37 cellular contexts compared by ENCODE assay signal in the genomic region with DNA sequence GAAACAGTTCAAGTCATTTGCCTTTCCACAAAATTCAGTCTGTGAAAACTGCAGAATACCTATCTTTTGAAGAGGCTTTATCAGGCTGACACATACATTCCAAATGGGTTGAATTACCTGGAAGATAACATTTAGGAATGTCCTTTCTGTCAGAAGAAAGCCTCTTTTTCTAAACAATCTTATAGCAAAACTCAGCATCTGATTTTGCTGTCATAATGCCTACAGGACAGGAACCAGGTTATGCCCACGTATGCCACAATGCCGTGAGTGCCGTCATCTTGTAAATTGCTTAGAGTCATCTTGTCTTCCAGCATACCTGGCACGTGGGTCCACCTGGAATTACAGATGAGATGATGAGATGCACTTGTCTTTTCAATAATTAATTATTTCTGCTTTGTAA.
"Had no signal": no experiment of that assay in that cellular context is flagged by ENCODE, and none has a peak within 500 bp of the region (broad histone marks: within the 10 kb centered on the region; RNA-seq: fewer than 3 reads in every experiment).

No MANE protein-coding gene starts in this region.

- ATAC-seq: activated CD8-positive, alpha-beta T cell treated with anti-CD3 and anti-CD28 coated beads for 36 hours; activated naive CD8-positive, alpha-beta T cell treated with anti-CD3 and anti-CD28 coated beads, Interleukin-2, amount 50 U/mL, for 24 hours; activated T-cell treated with anti-CD3 and anti-CD28 coated beads, Interleukin-2, amount 50 U/mL, for 4 hours; activated T-cell treated with anti-CD3 and anti-CD28 coated beads, Interleukin-2, amount 50 U/mL, for 72 hours; activated T-helper 17 cell treated with anti-CD3 and anti-CD28 coated beads, Interleukin-2, amount 50 U/mL, for 72 hours had no signal

- H3K4me1 Mint-ChIP-seq: activated B cell treated with CpG ODN at 0.5 μM for 24 hours; activated CD4-positive, alpha-beta T cell treated with anti-CD3 and anti-CD28 coated beads, Interleukin-2, amount 10 ng/mL, durations not matched to agents 24 days and 14 days; activated naive CD4-positive, alpha-beta T cell treated with anti-CD3 and anti-CD28 coated beads, Interleukin-2, amount 50 U/mL, for 24 hours; activated naive CD8-positive, alpha-beta T cell treated with anti-CD3 and anti-CD28 coated beads, Interleukin-2, amount 10 ng/mL, durations not matched to agents 7 days and 5 days; activated naive CD8-positive, alpha-beta T cell treated with anti-CD3 and anti-CD28 coated beads, Interleukin-2, amount 50 U/mL, for 24 hours; activated T-helper 17 cell treated with anti-CD3 and anti-CD28 coated beads, Interleukin-2, amount 50 U/mL, for 72 hours; central memory CD8-positive, alpha-beta T cell had no signal

- H3K9me3 ChIP-seq: ascending aorta had no signal

- H3K4me3 ChIP-seq: ascending aorta, cardiac muscle cell had no signal

- H3K9me3 Mint-ChIP-seq: activated B cell treated with CpG ODN at 0.5 μM for 24 hours; activated CD4-positive, alpha-beta memory T cell treated with anti-CD3 and anti-CD28 coated beads for 36 hours; activated CD4-positive, alpha-beta T cell treated with anti-CD3 and anti-CD28 coated beads, Interleukin-2, amount 10 ng/mL, durations not matched to agents 24 days and 14 days; activated CD8-positive, alpha-beta T cell treated with anti-CD3 and anti-CD28 coated beads for 36 hours; activated naive CD4-positive, alpha-beta T cell treated with anti-CD3 and anti-CD28 coated beads for 36 hours; activated naive CD4-positive, alpha-beta T cell treated with anti-CD3 and anti-CD28 coated beads, Interleukin-2, amount 50 U/mL, for 24 hours; activated naive CD8-positive, alpha-beta T cell treated with anti-CD3 and anti-CD28 coated beads, Interleukin-2, amount 10 ng/mL, durations not matched to agents 7 days and 5 days; activated naive CD8-positive, alpha-beta T cell treated with anti-CD3 and anti-CD28 coated beads, Interleukin-2, amount 50 U/mL, for 24 hours; activated T-cell treated with anti-CD3 and anti-CD28 coated beads, Interleukin-2, amount 50 U/mL, for 4 hours; activated T-cell treated with anti-CD3 and anti-CD28 coated beads, Interleukin-2, amount 50 U/mL, for 72 hours; activated T-helper 1 cell treated with anti-CD3 and anti-CD28 coated beads, Interleukin-12 subunit alpha, Interleukin-12 subunit beta, Interleukin-2, Interleukin-4 antibody, amounts not matched to agents 30 ng/mL and 10 ng/mL and 1 ng/mL, durations not matched to agents 14 hours and 24 hours and 36 hours; activated T-helper 17 cell treated with anti-CD3 and anti-CD28 coated beads, Interleukin-2, amount 50 U/mL, for 72 hours; brain; central memory CD8-positive, alpha-beta T cell; T-helper 1 cell treated with Interleukin-12 subunit alpha and Interleukin-12 subunit beta and Interleukin-4 antibody, amounts not matched to agents 30 μg/mL and 1 μg/mL, for 36 hours; T-helper 2 cell treated with Interferon-gamma antibody and Interleukin-4, amounts not matched to agents 5 μg/mL and 100 μg/mL, for 36 hours had no signal

- H3K36me3 Mint-ChIP-seq: activated CD4-positive, alpha-beta memory T cell treated with anti-CD3 and anti-CD28 coated beads for 36 hours; activated naive CD4-positive, alpha-beta T cell treated with anti-CD3 and anti-CD28 coated beads, Interleukin-2, amount 50 U/mL, for 24 hours; activated naive CD8-positive, alpha-beta T cell treated with anti-CD3 and anti-CD28 coated beads, Interleukin-2, amount 10 ng/mL, durations not matched to agents 7 days and 5 days had no signal

- H3K4me1 ChIP-seq: ascending aorta had no signal

- H3K27me3 ChIP-seq: ascending aorta, cardiac muscle cell had no signal

- DNase-seq: activated B cell treated with CpG ODN at 0.5 μM for 24 hours; activated CD4-positive, alpha-beta memory T cell treated with anti-CD3 and anti-CD28 coated beads for 36 hours; activated CD4-positive, alpha-beta T cell treated with anti-CD3 and anti-CD28 coated beads for 4 hours; activated CD4-positive, alpha-beta T cell treated with anti-CD3 and anti-CD28 coated beads, Interleukin-2, amount 10 ng/mL, durations not matched to agents 24 days and 14 days; activated CD4-positive, alpha-beta T cell treated with anti-CD3 and anti-CD28 coated beads, Interleukin-2, amount 50 U/mL, for 1 hour; activated CD4-positive, alpha-beta T cell treated with anti-CD3 and anti-CD28 coated beads, Interleukin-2, amount 50 U/mL, for 4 hours; activated CD4-positive, CD25-positive, alpha-beta regulatory T cell treated with anti-CD3 and anti-CD28 coated beads, Interleukin-2, amount 50 U/mL, for 72 hours; activated CD8-positive, alpha-beta memory T cell treated with anti-CD3 and anti-CD28 coated beads, Interleukin-2, amount 50 U/mL, for 4 hours; activated CD8-positive, alpha-beta T cell treated with anti-CD3 and anti-CD28 coated beads for 36 hours; activated effector memory CD4-positive, alpha-beta T cell treated with anti-CD3 and anti-CD28 coated beads, Interleukin-2, amount 50 U/mL, for 16 hours; activated gamma-delta T cell treated with Interleukin-2 at 50 U/mL for 16 hours; activated naive CD4-positive, alpha-beta T cell; activated naive CD4-positive, alpha-beta T cell treated with anti-CD3 and anti-CD28 coated beads for 36 hours; activated naive CD8-positive, alpha-beta T cell treated with anti-CD3 and anti-CD28 coated beads, Interleukin-2, amount 10 ng/mL, durations not matched to agents 7 days and 5 days; activated naive CD8-positive, alpha-beta T cell treated with anti-CD3 and anti-CD28 coated beads, Interleukin-2, amount 50 U/mL, for 24 hours; activated T-cell treated with anti-CD3 and anti-CD28 coated beads for 4 hours; activated T-cell treated with anti-CD3 and anti-CD28 coated beads, Interleukin-2, amount 50 U/mL, for 1 hour; activated T-cell treated with anti-CD3 and anti-CD28 coated beads, Interleukin-2, amount 50 U/mL, for 4 hours; activated T-cell treated with anti-CD3 and anti-CD28 coated beads, Interleukin-2, amount 50 U/mL, for 72 hours; amygdala; anterior cingulate cortex; caudate nucleus; cerebellar nuclear complex; T-helper 1 cell; T-helper 2 cell; T-helper 9 cell had no signal

- H3K27ac ChIP-seq: ascending aorta, cardiac muscle cell, VCaP had no signal

- H3K27me3 Mint-ChIP-seq: activated B cell treated with CpG ODN at 0.5 μM for 24 hours; activated CD4-positive, alpha-beta T cell treated with anti-CD3 and anti-CD28 coated beads, Interleukin-2, amount 10 ng/mL, durations not matched to agents 24 days and 14 days; activated CD8-positive, alpha-beta T cell treated with anti-CD3 and anti-CD28 coated beads for 36 hours; activated naive CD4-positive, alpha-beta T cell treated with anti-CD3 and anti-CD28 coated beads, Interleukin-2, amount 50 U/mL, for 24 hours; activated naive CD8-positive, alpha-beta T cell; activated naive CD8-positive, alpha-beta T cell treated with anti-CD3 and anti-CD28 coated beads, Interleukin-2, amount 10 ng/mL, durations not matched to agents 7 days and 5 days; activated naive CD8-positive, alpha-beta T cell treated with anti-CD3 and anti-CD28 coated beads, Interleukin-2, amount 50 U/mL, for 24 hours; activated T-helper 17 cell treated with anti-CD3 and anti-CD28 coated beads, Interleukin-2, amount 50 U/mL, for 72 hours; brain had no signal

- H3K27ac Mint-ChIP-seq: activated B cell treated with CpG ODN at 0.5 μM for 24 hours; activated CD4-positive, alpha-beta memory T cell treated with anti-CD3 and anti-CD28 coated beads for 36 hours; activated CD4-positive, alpha-beta T cell treated with anti-CD3 and anti-CD28 coated beads, Interleukin-2, amount 10 ng/mL, durations not matched to agents 24 days and 14 days; activated CD8-positive, alpha-beta T cell treated with anti-CD3 and anti-CD28 coated beads for 36 hours; activated naive CD4-positive, alpha-beta T cell treated with anti-CD3 and anti-CD28 coated beads for 36 hours; activated naive CD4-positive, alpha-beta T cell treated with anti-CD3 and anti-CD28 coated beads, Interleukin-2, amount 50 U/mL, for 24 hours; activated naive CD8-positive, alpha-beta T cell; activated naive CD8-positive, alpha-beta T cell treated with anti-CD3 and anti-CD28 coated beads, Interleukin-2, amount 10 ng/mL, durations not matched to agents 7 days and 5 days; activated naive CD8-positive, alpha-beta T cell treated with anti-CD3 and anti-CD28 coated beads, Interleukin-2, amount 50 U/mL, for 24 hours; activated T-cell treated with anti-CD3 and anti-CD28 coated beads, Interleukin-2, amount 50 U/mL, for 72 hours; activated T-helper 1 cell treated with anti-CD3 and anti-CD28 coated beads, Interleukin-12 subunit alpha, Interleukin-12 subunit beta, Interleukin-2, Interleukin-4 antibody, amounts not matched to agents 30 ng/mL and 10 ng/mL and 1 ng/mL, durations not matched to agents 14 hours and 24 hours and 36 hours; activated T-helper 17 cell treated with anti-CD3 and anti-CD28 coated beads, Interleukin-2, amount 50 U/mL, for 72 hours; T-helper 1 cell treated with Interleukin-12 subunit alpha and Interleukin-12 subunit beta and Interleukin-4 antibody, amounts not matched to agents 30 μg/mL and 1 μg/mL, for 36 hours; T-helper 2 cell treated with Interferon-gamma antibody and Interleukin-4, amounts not matched to agents 5 μg/mL and 100 μg/mL, for 36 hours had no signal

- H3K36me3 ChIP-seq: ascending aorta had no signal

- H3K4me3 Mint-ChIP-seq: activated B cell treated with CpG ODN at 0.5 μM for 24 hours; activated CD4-positive, alpha-beta memory T cell treated with anti-CD3 and anti-CD28 coated beads for 36 hours; activated CD4-positive, alpha-beta T cell treated with anti-CD3 and anti-CD28 coated beads, Interleukin-2, amount 10 ng/mL, durations not matched to agents 24 days and 14 days; activated CD8-positive, alpha-beta T cell treated with anti-CD3 and anti-CD28 coated beads for 36 hours; activated naive CD4-positive, alpha-beta T cell treated with anti-CD3 and anti-CD28 coated beads for 36 hours; activated naive CD4-positive, alpha-beta T cell treated with anti-CD3 and anti-CD28 coated beads, Interleukin-2, amount 50 U/mL, for 24 hours; activated naive CD8-positive, alpha-beta T cell; activated naive CD8-positive, alpha-beta T cell treated with anti-CD3 and anti-CD28 coated beads, Interleukin-2, amount 10 ng/mL, durations not matched to agents 7 days and 5 days; activated naive CD8-positive, alpha-beta T cell treated with anti-CD3 and anti-CD28 coated beads, Interleukin-2, amount 50 U/mL, for 24 hours; activated T-cell treated with anti-CD3 and anti-CD28 coated beads, Interleukin-2, amount 50 U/mL, for 4 hours; activated T-cell treated with anti-CD3 and anti-CD28 coated beads, Interleukin-2, amount 50 U/mL, for 72 hours; activated T-helper 1 cell treated with anti-CD3 and anti-CD28 coated beads, Interleukin-12 subunit alpha, Interleukin-12 subunit beta, Interleukin-2, Interleukin-4 antibody, amounts not matched to agents 30 ng/mL and 10 ng/mL and 1 ng/mL, durations not matched to agents 14 hours and 24 hours and 36 hours; activated T-helper 17 cell treated with anti-CD3 and anti-CD28 coated beads, Interleukin-2, amount 50 U/mL, for 72 hours; brain; central memory CD8-positive, alpha-beta T cell; T-helper 1 cell treated with Interleukin-12 subunit alpha and Interleukin-12 subunit beta and Interleukin-4 antibody, amounts not matched to agents 30 μg/mL and 1 μg/mL, for 36 hours; T-helper 2 cell treated with Interferon-gamma antibody and Interleukin-4, amounts not matched to agents 5 μg/mL and 100 μg/mL, for 36 hours had no signal
